Comparison of ENCODE assay signal across 28 cellular contexts in genomic region chr3:64495413-64495812, GRCh38.
"Had no signal": no experiment of that assay in that cellular context is flagged by ENCODE, and none has a peak within 500 bp of the region (broad histone marks: within the 10 kb centered on the region; RNA-seq: fewer than 3 reads in every experiment).

No MANE protein-coding gene starts in this region.

- FAIRE-seq: small intestine, urothelium cell line had no signal

- H3K9me3 Mint-ChIP-seq: nephron; neural progenitor cell; stimulated activated effector memory CD8-positive, alpha-beta T cell treated with anti-CD3 and anti-CD28 coated beads, Interleukin-12 subunit alpha, Interleukin-12 subunit beta, amount 100 ng/mL, for 72 hours; stimulated activated naive B cell treated with anti-CD40 and anti-IgM and Interleukin-4, amounts not matched to agents 10 μg/mL and 1 μg/mL and 100 μg/mL, for 72 hours; stimulated activated naive CD8-positive, alpha-beta T cell treated with anti-CD3 and anti-CD28 coated beads, Interleukin-15, Interleukin-2, amounts not matched to agents 100 ng/mL and 50 ng/mL, for 24 hours had no signal

- H3K27me3 Mint-ChIP-seq: progenitor cell of endocrine pancreas had no signal

- ATAC-seq: natural killer cell; psoas muscle; right cardiac atrium; right lobe of liver; stimulated activated effector memory CD8-positive, alpha-beta T cell treated with anti-CD3 and anti-CD28 coated beads, Interleukin-12 subunit alpha, Interleukin-12 subunit beta, amount 100 ng/mL, for 72 hours; stimulated activated naive B cell treated with anti-CD40 and anti-IgM and Interleukin-4, amounts not matched to agents 10 μg/mL and 1 μg/mL and 100 μg/mL, for 72 hours had no signal

- DNase-seq: natural killer cell; occipital lobe; ovary; posterior cingulate gyrus; psoas muscle; right cardiac atrium; right lobe of liver; sigmoid colon; small intestine; stimulated activated CD4-positive, alpha-beta T cell treated with anti-CD3 and anti-CD28 coated beads, Interleukin-15, amount 100 ng/mL, for 24 hours; stimulated activated CD4-positive, alpha-beta T cell treated with anti-CD3 and anti-CD28 coated beads, Interleukin-2, amount 100 ng/mL, for 24 hours; stimulated activated CD4-positive, alpha-beta T cell treated with anti-CD3 and anti-CD28 coated beads, Interleukin-2, amount 100 ng/mL, for 48 hours; stimulated activated CD4-positive, alpha-beta T cell treated with anti-CD3 and anti-CD28 coated beads, Interleukin-4, amount 100 ng/mL, for 24 hours; stimulated activated naive B cell treated with anti-CD40 and anti-IgM and Interleukin-4, amounts not matched to agents 10 μg/mL and 1 μg/mL and 100 μg/mL, for 72 hours; stimulated activated naive CD4-positive, alpha-beta T cell treated with Interleukin-2 at 50 U/mL for 16 hours; stomach; thyroid gland; trophoblast cell; upper lobe of left lung had no signal

- H3K4me3 Mint-ChIP-seq: natural killer cell; nephron; neural progenitor cell; stimulated activated effector memory CD8-positive, alpha-beta T cell treated with anti-CD3 and anti-CD28 coated beads, Interleukin-12 subunit alpha, Interleukin-12 subunit beta, amount 100 ng/mL, for 72 hours; stimulated activated naive B cell treated with anti-CD40 and anti-IgM and Interleukin-4, amounts not matched to agents 10 μg/mL and 1 μg/mL and 100 μg/mL, for 72 hours; stimulated activated naive CD8-positive, alpha-beta T cell treated with anti-CD3 and anti-CD28 coated beads, Interleukin-15, Interleukin-2, amounts not matched to agents 100 ng/mL and 50 ng/mL, for 24 hours had no signal

- H3K36me3 ChIP-seq: neural progenitor cell, ovary, right lobe of liver, sigmoid colon, stomach, thoracic aorta, thyroid gland, tibial nerve, upper lobe of left lung had no signal

- H3K4me3 ChIP-seq: neural progenitor cell, ovary, psoas muscle, right lobe of liver, sigmoid colon, stomach, thoracic aorta, thyroid gland, tibial nerve, upper lobe of left lung had no signal

- H3K36me3 Mint-ChIP-seq: natural killer cell; neural progenitor cell; stimulated activated effector memory CD8-positive, alpha-beta T cell treated with anti-CD3 and anti-CD28 coated beads, Interleukin-12 subunit alpha, Interleukin-12 subunit beta, amount 100 ng/mL, for 72 hours; stimulated activated naive B cell treated with anti-CD40 and anti-IgM and Interleukin-4, amounts not matched to agents 10 μg/mL and 1 μg/mL and 100 μg/mL, for 72 hours had no signal

- H3K27ac ChIP-seq: neural progenitor cell, ovary, parathyroid adenoma, psoas muscle, right lobe of liver, sigmoid colon, stomach, thoracic aorta, thyroid gland, tibial nerve, upper lobe of left lung had no signal

- H3K4me2 ChIP-seq: neural progenitor cell had no signal

- H3K4me1 ChIP-seq: psoas muscle, right lobe of liver, sigmoid colon, thyroid gland, tibial nerve had no signal

- H3K9me3 ChIP-seq: ovary, psoas muscle, right lobe of liver, sigmoid colon, stomach, thoracic aorta, thyroid gland, tibial nerve, upper lobe of left lung had no signal

- H3K4me1 Mint-ChIP-seq: natural killer cell; stimulated activated effector memory CD8-positive, alpha-beta T cell treated with anti-CD3 and anti-CD28 coated beads, Interleukin-12 subunit alpha, Interleukin-12 subunit beta, amount 100 ng/mL, for 72 hours; stimulated activated naive B cell treated with anti-CD40 and anti-IgM and Interleukin-4, amounts not matched to agents 10 μg/mL and 1 μg/mL and 100 μg/mL, for 72 hours had no signal

- H3K79me2 ChIP-seq: parathyroid adenoma had no signal

- H2AFZ ChIP-seq: neural progenitor cell, parathyroid adenoma had no signal

- H3K27ac Mint-ChIP-seq: natural killer cell; nephron; neural progenitor cell; progenitor cell of endocrine pancreas; stimulated activated effector memory CD8-positive, alpha-beta T cell treated with anti-CD3 and anti-CD28 coated beads, Interleukin-12 subunit alpha, Interleukin-12 subunit beta, amount 100 ng/mL, for 72 hours; stimulated activated naive B cell treated with anti-CD40 and anti-IgM and Interleukin-4, amounts not matched to agents 10 μg/mL and 1 μg/mL and 100 μg/mL, for 72 hours; stimulated activated naive CD8-positive, alpha-beta T cell treated with anti-CD3 and anti-CD28 coated beads, Interleukin-15, Interleukin-2, amounts not matched to agents 100 ng/mL and 50 ng/mL, for 24 hours had no signal

- H3K9ac ChIP-seq: neural progenitor cell, parathyroid adenoma had no signal

- H3K27me3 ChIP-seq: neural progenitor cell, ovary, right lobe of liver, sigmoid colon, thyroid gland, upper lobe of left lung had no signal
